Comparison of ENCODE assay signal across 13 cellular contexts in genomic region chr2:42954227-42954962, GRCh38.
DNase-seq lines count a peak whose midpoint lies in the region; FAIRE-seq and TF ChIP-seq lines count a peak whose summit lies in the region.
"Had no signal": no experiment of that assay in that cellular context is flagged by ENCODE, and none has a peak within 500 bp of the region (broad histone marks: within the 10 kb centered on the region; RNA-seq: fewer than 3 reads in every experiment).

No MANE protein-coding gene starts in this region.

- H3K27ac ChIP-seq in osteoblast (ENCODE audit: low read depth, low read length), result no peak overlapping the region
- H3K27ac ChIP-seq: epithelial cell of prostate had no signal

- H3K27me3 ChIP-seq in osteoblast (ENCODE audit: insufficient read depth, low read length), result no peaks in the 10 kb centered on the region

- DNase-seq in AG10803 (ENCODE audit: low read depth), result peak; percentile 82
- peak; percentile 23 for DNase-seq in RCC 7860 (ENCODE audit: low spot score)
- peak; percentile 84 for DNase-seq in fibroblast of villous mesenchyme (ENCODE audit: low read depth)
- peak; percentile 83 for DNase-seq in osteoblast (ENCODE audit: insufficient read length, low spot score, missing footprints)
- no peak for DNase-seq in NCI-H1048 (lab: John Stamatoyannopoulos, UW)
- no peak for DNase-seq in NCI-H748 (lab: John Stamatoyannopoulos, UW; ENCODE audit: unreplicated experiment)
- DNase-seq in central memory CD4-positive, alpha-beta T cell, result no peak
- DNase-seq in stimulated activated CD4-positive, alpha-beta T cell treated with anti-CD3 and anti-CD28 coated beads, Interleukin-2, amount 100 ng/mL, for 48 hours, result no peak
- DNase-seq: activated CD8-positive, alpha-beta T cell treated with anti-CD3 and anti-CD28 coated beads, Interleukin-2, amount 10 ng/mL, durations not matched to agents 7 days and 5 days; activated naive CD8-positive, alpha-beta T cell treated with anti-CD3 and anti-CD28 coated beads, Interleukin-2, amount 50 U/mL, for 24 hours; C1 segment of cervical spinal cord; H9 had no signal

- FAIRE-seq in RCC 7860 (lab: Jason Lieb, UNC), result no peak

- H3K79me2 ChIP-seq in osteoblast (ENCODE audit: insufficient read depth, low read length), result no peaks in the 10 kb centered on the region

- no peaks in the 10 kb centered on the region for H3K36me3 ChIP-seq in osteoblast (ENCODE audit: insufficient read depth, low read length)

- no peak overlapping the region for H2AFZ ChIP-seq in osteoblast (ENCODE audit: low read length)

- H3K9me3 ChIP-seq in osteoblast (ENCODE audit: low read depth, low read length), result no peaks in the 10 kb centered on the region

- no peaks in the 10 kb centered on the region for H4K20me1 ChIP-seq in osteoblast (ENCODE audit: insufficient read depth, low read length)

- H3K4me1 ChIP-seq in osteoblast (ENCODE audit: insufficient read depth, low read length), result peaks cover 48% of the 10 kb centered on the region

- no peak overlapping the region for H3K4me3 ChIP-seq in AG10803 (ENCODE audit: low read length)
- no peak overlapping the region for H3K4me3 ChIP-seq in fibroblast of villous mesenchyme (ENCODE audit: low read depth, low read length)
- H3K4me3 ChIP-seq in osteoblast (ENCODE audit: insufficient read depth, low read length), result no peak overlapping the region

- H3K4me2 ChIP-seq in osteoblast (ENCODE audit: insufficient read depth, low read length), result peak overlapping the region; percentile 12

- peak; percentile 31; the same call in 1 of the 2 replicates for TF ChIP-seq CTCF in AG10803 (conservative IDR thresholded peaks at IDR 0.05; ENCODE audit: low read length)
- TF ChIP-seq CTCF in fibroblast of villous mesenchyme (IDR thresholded peaks at IDR 0.05; ENCODE audit: insufficient read depth, low read depth, low read length), result peak; percentile 21
- TF ChIP-seq CTCF in osteoblast (IDR thresholded peaks at IDR 0.05; ENCODE audit: extremely low read depth, low read depth, low read length), result no peak

Comparison
In these comparisons a context has a peak if more than half of its experiments do, and no peak if none do; other contexts are left out.
1. DNase-seq: peak in AG10803 (single experiment), RCC 7860 (single experiment), fibroblast of villous mesenchyme (single experiment) and osteoblast (single experiment); none in NCI-H1048 (single experiment), NCI-H748 (single experiment), central memory CD4-positive, alpha-beta T cell (single experiment) and stimulated activated CD4-positive, alpha-beta T cell treated with anti-CD3 and anti-CD28 coated beads, Interleukin-2, amount 100 ng/mL, for 48 hours (0 of 2).